In genomic region chr6:30345852-30346251, GRCh38 we compare ENCODE assay signal across 9 cellular contexts. TPM values are rescaled to one million over a fixed set of nuclear protein-coding genes. Genes with fewer than 3 reads are reported as not detected.
DNase-seq lines count a peak whose midpoint lies in the region; FAIRE-seq and TF ChIP-seq lines count a peak whose summit lies in the region.
"Had no signal": no experiment of that assay in that cellular context is flagged by ENCODE, and none has a peak within 500 bp of the region (broad histone marks: within the 10 kb centered on the region; RNA-seq: fewer than 3 reads in every experiment).

No MANE protein-coding gene starts in this region.

- WGBS in sigmoid colon, 2 donors: 25 to 49% methylated on average over 4 of the region's 4 CpGs

- intact Hi-C loops in sigmoid colon (cut with DNase I): loop anchor here (2.0 to 10.0 kb wide), 4 partner anchors 19 to 241 kb away; partner anchors contain the start of genes TRIM26 and TRIM39

- no peak for FAIRE-seq in GM12892 (lab: Jason Lieb, UNC)

- H3K9me3 ChIP-seq in SJSA1 (replicated peaks) (no peaks in the 10 kb centered on the region), sigmoid colon (no peaks in the 10 kb centered on the region)

- H3K4me3 ChIP-seq in GM12864 (ENCODE audit: low read depth, low read length) (peak overlapping the region; percentile 54; the same call in 1 of the 2 replicates), SJSA1 (peak overlapping the region; percentile 72), fibroblast of pulmonary artery (replicated peaks; ENCODE audit: low read depth, low read length) (peak overlapping the region; percentile 85), sigmoid colon (peak overlapping the region in 3 of 4 donors; percentile 80 to 92 (median 84))

- peaks cover 12% of the 10 kb centered on the region for H3K27me3 ChIP-seq in SJSA1 (replicated peaks)
- H3K27me3 ChIP-seq in sigmoid colon: no peaks in the 10 kb centered on the region

- H3K4me1 ChIP-seq in SJSA1 (replicated peaks) (peaks cover 3% of the 10 kb centered on the region; the same call in 1 of the 2 replicates), sigmoid colon (peaks cover 0 to 15% (median 10%) of the 10 kb centered on the region in 4 donors)

- H3K27ac ChIP-seq in SJSA1: no peak overlapping the region
- H3K27ac ChIP-seq in sigmoid colon: peak overlapping the region; percentile 84 to 96 (median 94)

- H3K36me3 ChIP-seq in SJSA1 (peaks cover 16% of the 10 kb centered on the region; the same call in 1 of the 2 replicates), sigmoid colon (peaks cover 5 to 33% (median 15%) of the 10 kb centered on the region in 4 donors)

- TF ChIP-seq EP300 in sigmoid colon (IDR thresholded peaks at IDR 0.05): no peak

- TF ChIP-seq CTCF in GM12864 (IDR thresholded peaks at IDR 0.05; ENCODE audit: low read depth, low read length, missing control alignments): no peak
- TF ChIP-seq CTCF in fibroblast of pulmonary artery (IDR thresholded peaks at IDR 0.05; ENCODE audit: low read length, missing control alignments): no peak
- TF ChIP-seq CTCF in sigmoid colon (IDR thresholded peaks at IDR 0.05): no peak

- TF ChIP-seq POLR2A in sigmoid colon (IDR thresholded peaks at IDR 0.05) (no peak), GM12892 (IDR thresholded peaks at IDR 0.05; ENCODE audit: low read depth, low read length) (no peak)

- DNase-seq in GM12864 (ENCODE audit: low read depth) (no peak), SJSA1 (ENCODE audit: low read depth in 1 of 2, low spot score in 2 of 2) (no peak), fibroblast of pulmonary artery (ENCODE audit: low read depth) (no peak), sigmoid colon (no peak), GM12892 (ENCODE audit: insufficient read length) (no peak), NCI-H748 treated with DMSO at 0.1 percent for 48 hours (lab: John Stamatoyannopoulos, UW) (no peak), NCI-H146 (lab: John Stamatoyannopoulos, UW) (no peak)
- no peak for DNase-seq in activated CD8-positive, alpha-beta memory T cell treated with anti-CD3 and anti-CD28 coated beads, Interleukin-2, amount 50 U/mL, for 48 hours
- DNase-seq: NCI-H774 had no signal

RNA-seq across cellular contexts. Expression of gene RPP21, which starts 0.9 kb away (rescaled TPM):
- 41.0 and 137 TPM in 2 replicates for total RNA-seq in SJSA1 (2014; rRNA removed; shearing (Covaris generic))
- total RNA-seq in sigmoid colon: 100 to 1,000 TPM; 134 to 150 (median 141) TPM
- 10 to 100 TPM; 74.7 to 86.8 (median 76.3) TPM for polyA plus RNA-seq in sigmoid colon
- polyA plus RNA-seq in GM12892 (2012; ENCODE audit: missing spikeins): 30.1 TPM

RNA-seq across cellular contexts. Expression of gene TRIM39, which starts 19.1 kb away (rescaled TPM):
- total RNA-seq in SJSA1 (2014; rRNA removed; shearing (Covaris generic)): 9.0 and 14.7 TPM in 2 replicates
- total RNA-seq in sigmoid colon: 10 to 100 TPM; 11.9 to 23.2 (median 14.4) TPM
- polyA plus RNA-seq in sigmoid colon: 10 to 100 TPM in 1 of 3 donors, 1 to 10 TPM in 2; 5.1 to 11.2 (median 7.2) TPM
- 6.8 TPM for polyA plus RNA-seq in GM12892 (2012; ENCODE audit: missing spikeins)
